In the genomic region with DNA sequence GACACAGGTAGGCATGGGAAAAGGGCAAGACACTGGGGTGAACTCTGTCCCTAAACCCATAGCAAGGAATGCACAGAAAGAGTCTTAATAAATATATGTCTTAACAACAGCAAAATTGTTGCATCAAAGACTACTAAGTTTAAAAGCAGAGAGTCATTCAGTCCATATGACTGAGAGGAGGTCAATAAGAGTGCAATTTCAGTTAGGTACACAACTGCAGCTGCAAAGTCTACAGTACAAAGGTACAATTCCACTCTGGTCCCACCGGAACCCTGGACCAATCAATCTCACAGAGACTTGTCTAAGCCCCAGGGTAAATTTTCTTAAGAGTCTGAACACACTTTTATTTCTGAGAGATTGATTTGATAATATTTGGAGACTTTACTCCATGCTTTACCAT, we compare ENCODE assay signal across 11 cellular contexts. TPM values are rescaled to one million over a fixed set of nuclear protein-coding genes. Genes with fewer than 3 reads are reported as not detected.
DNase-seq lines count a peak whose midpoint lies in the region; TF ChIP-seq lines count a peak whose summit lies in the region.
"Had no signal": no experiment of that assay in that cellular context is flagged by ENCODE, and none has a peak within 500 bp of the region (broad histone marks: within the 10 kb centered on the region; RNA-seq: fewer than 3 reads in every experiment).

No MANE protein-coding gene starts in this region.

- H4K20me1 ChIP-seq in hepatocyte (ENCODE audit: insufficient read depth, poor library complexity, severe bottlenecking): no peaks in the 10 kb centered on the region

- H3K9me3 ChIP-seq in hepatocyte (ENCODE audit: low read depth): no peaks in the 10 kb centered on the region
- no peaks in the 10 kb centered on the region for H3K9me3 ChIP-seq in effector memory CD4-positive, alpha-beta T cell (ENCODE audit: control insufficient read depth, low read length)

- DNase-seq in NCI-H2081 (lab: John Stamatoyannopoulos, UW) (peak; percentile 14 to 67), NCI-H2081 treated with DMSO at 0.1 percent for 48 hours (lab: John Stamatoyannopoulos, UW) (no peak), NCI-H146 (lab: John Stamatoyannopoulos, UW) (peak; percentile 58), hepatocyte (ENCODE audit: low spot score) (peak; percentile 40), nephron progenitor cell (no peak), LoVo (ENCODE audit: low spot score) (no peak), A172 (ENCODE audit: low spot score) (no peak)
- no peak for DNase-seq in effector memory CD4-positive, alpha-beta T cell
- DNase-seq: SHP77 treated with DMSO at 0.1 percent for 48 hours had no signal

- no peaks in the 10 kb centered on the region for H3K36me3 ChIP-seq in hepatocyte (replicated peaks; ENCODE audit: insufficient read depth, low read depth)
- no peaks in the 10 kb centered on the region for H3K36me3 ChIP-seq in effector memory CD4-positive, alpha-beta T cell (ENCODE audit: control insufficient read depth, insufficient read depth, low read length)

- peak overlapping the region; percentile 36 for H3K27ac ChIP-seq in hepatocyte
- H3K27ac ChIP-seq in effector memory CD4-positive, alpha-beta T cell (ENCODE audit: insufficient read depth, low read length, poor library complexity, severe bottlenecking): no peak overlapping the region
- H3K27ac ChIP-seq: C4-2B had no signal

- peak overlapping the region; percentile 49 for H3K4me2 ChIP-seq in hepatocyte

- no peaks in the 10 kb centered on the region for H3K36me3 Mint-ChIP-seq in nephron progenitor cell (ENCODE audit: low read depth)

- peak overlapping the region; percentile 36 for H3K27ac Mint-ChIP-seq in nephron progenitor cell

- no peak for TF ChIP-seq CTCF in hepatocyte (IDR thresholded peaks at IDR 0.05; ENCODE audit: poor library complexity)
- TF ChIP-seq CTCF in nephron progenitor cell (IDR thresholded peaks at IDR 0.05): no peak

- no peak overlapping the region for H3K4me3 ChIP-seq in hepatocyte
- H3K4me3 ChIP-seq in effector memory CD4-positive, alpha-beta T cell (ENCODE audit: insufficient read depth, low read depth, low read length, poor library complexity, severe bottlenecking): no peak overlapping the region

- H3K79me2 ChIP-seq in hepatocyte: no peaks in the 10 kb centered on the region

- H3K27me3 Mint-ChIP-seq in nephron progenitor cell (ENCODE audit: low read depth, poor library complexity): peaks cover 5% of the 10 kb centered on the region

- no peaks in the 10 kb centered on the region for H3K9me2 ChIP-seq in hepatocyte (replicated peaks; ENCODE audit: insufficient read depth)

- WGBS in hepatocyte (ENCODE audit: low lambda C conversion rate, missing lambda C conversion rate): 43% methylated on average over 1 of the region's 1 CpG

- H2AFZ ChIP-seq in hepatocyte: no peak overlapping the region

- peaks cover 20% of the 10 kb centered on the region for H3K4me1 Mint-ChIP-seq in nephron progenitor cell

- H3K9me3 Mint-ChIP-seq in nephron progenitor cell: peaks cover 5% of the 10 kb centered on the region

- H3K4me1 ChIP-seq in hepatocyte (ENCODE audit: insufficient read depth): peaks cover 15% of the 10 kb centered on the region
- no peaks in the 10 kb centered on the region for H3K4me1 ChIP-seq in effector memory CD4-positive, alpha-beta T cell (ENCODE audit: control insufficient read depth, insufficient read depth, low read length, poor library complexity, severe bottlenecking)

- H3K27me3 ChIP-seq in hepatocyte: no peaks in the 10 kb centered on the region
- no peaks in the 10 kb centered on the region for H3K27me3 ChIP-seq in effector memory CD4-positive, alpha-beta T cell (replicated peaks; ENCODE audit: control insufficient read depth, insufficient read depth, low read length, poor library complexity, severe bottlenecking)

- H3K4me3 Mint-ChIP-seq in nephron progenitor cell: no peak overlapping the region

RNA-seq across cellular contexts. Expression of gene CP, which starts 6.9 kb away (rescaled TPM):
- total RNA-seq in hepatocyte: 22.3 and 26.4 TPM in 2 replicates
- polyA plus RNA-seq in hepatocyte: 6.5 and 12.5 TPM in 2 replicates
- not detected in 2 replicates for total RNA-seq in A172 (2014; rRNA removed; shearing (Covaris generic))
- total RNA-seq: HT-29 had no signal

Comparison
In these comparisons a context has a peak if more than half of its experiments do, and no peak if none do; other contexts are left out.
1. DNase-seq: peak in NCI-H2081 (2 of 2), NCI-H146 (single experiment) and hepatocyte (single experiment); none in NCI-H2081 treated with DMSO at 0.1 percent for 48 hours (single experiment), nephron progenitor cell (single experiment), LoVo (single experiment), effector memory CD4-positive, alpha-beta T cell (0 of 3) and A172 (single experiment).
2. RNA of gene CP, which starts 6.9 kb away (total RNA-seq): 22.3 to 26.4 TPM in hepatocyte; not detected in A172; every median in the first group is over 10 times any median in the second.